18 cellular contexts compared by ENCODE assay signal in the genomic region with DNA sequence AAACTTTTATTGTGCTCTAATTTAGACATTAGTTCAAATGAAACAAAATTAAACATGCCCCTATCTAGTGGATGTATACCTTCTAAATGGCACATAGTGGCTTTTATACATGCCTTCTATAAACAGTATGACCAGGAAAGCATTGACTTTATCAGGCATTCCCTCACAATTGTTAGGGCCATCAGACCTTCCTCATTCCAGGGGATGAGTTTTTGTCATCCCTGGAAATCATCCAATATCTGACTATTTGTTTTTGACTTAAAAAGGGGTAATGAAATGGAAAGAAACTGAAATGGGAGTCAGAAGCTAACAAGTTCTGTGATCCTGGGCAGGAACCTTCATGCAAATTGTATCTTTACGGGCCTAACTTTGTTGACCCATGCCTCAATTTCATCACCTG. TPM values are rescaled to one million over a fixed set of nuclear protein-coding genes. Genes with fewer than 3 reads are reported as not detected.
DNase-seq lines count a peak whose midpoint lies in the region; ATAC-seq, FAIRE-seq and TF ChIP-seq lines count a peak whose summit lies in the region.
"Had no signal": no experiment of that assay in that cellular context is flagged by ENCODE, and none has a peak within 500 bp of the region (broad histone marks: within the 10 kb centered on the region; RNA-seq: fewer than 3 reads in every experiment).

No MANE protein-coding gene starts in this region.

- no peaks in the 10 kb centered on the region for H3K36me3 ChIP-seq in CD8-positive, alpha-beta memory T cell (ENCODE audit: insufficient read depth, low read length)
- H3K36me3 ChIP-seq in HepG2 (replicated peaks in 1 of 2; ENCODE audit: control insufficient read depth in 1 of 2, insufficient read depth in 2 of 2, low read length in 2 of 2) (no peaks in the 10 kb centered on the region), pancreas (no peaks in the 10 kb centered on the region)

- H3K27me3 ChIP-seq in CD8-positive, alpha-beta memory T cell (ENCODE audit: insufficient read depth, low read length, poor library complexity, severe bottlenecking): no peaks in the 10 kb centered on the region
- H3K27me3 ChIP-seq in HepG2 (ENCODE audit: control insufficient read depth in 1 of 2, insufficient read depth in 2 of 2, low read length in 2 of 2) (no peaks in the 10 kb centered on the region), pancreas (no peaks in the 10 kb centered on the region)

- H3K36me3 Mint-ChIP-seq in activated CD8-positive, alpha-beta T cell treated with anti-CD3 and anti-CD28 coated beads for 36 hours (ENCODE audit: low read depth): peaks cover 62% of the 10 kb centered on the region
- H3K36me3 Mint-ChIP-seq in activated CD8-positive, alpha-beta T cell treated with anti-CD3 and anti-CD28 coated beads, Interleukin-2, amount 10 ng/mL, durations not matched to agents 7 days and 5 days (ENCODE audit: low read depth): peaks cover 13% of the 10 kb centered on the region
- H3K36me3 Mint-ChIP-seq in CD8-positive, alpha-beta memory T cell: peaks cover 3 to 25% (median 6%) of the 10 kb centered on the region in 3 donors
- peaks cover 2% of the 10 kb centered on the region for H3K36me3 Mint-ChIP-seq in T-helper 17 cell (ENCODE audit: low read depth)

- no peak for TF ChIP-seq POLR2A in HepG2 (IDR thresholded peaks at IDR 0.05; ENCODE audit: insufficient read depth in 1 of 2, low read depth in 2 of 2, low read length in 2 of 2)

- no peak for DNase-seq in activated CD8-positive, alpha-beta T cell treated with anti-CD3 and anti-CD28 coated beads for 36 hours
- DNase-seq in activated CD8-positive, alpha-beta T cell treated with anti-CD3 and anti-CD28 coated beads, Interleukin-2, amount 10 ng/mL, durations not matched to agents 7 days and 5 days: no peak
- DNase-seq in CD8-positive, alpha-beta memory T cell: no peak
- DNase-seq in T-helper 17 cell (no peak), HepG2 (ENCODE audit: low spot score) (peak; percentile 32), pancreas (no peak)
- DNase-seq: DMS79 treated with DMSO at 0.1 percent for 48 hours, NCI-H1048, NCI-H146, NCI-H2029 treated with DMSO at 0.1 percent for 48 hours, NCI-H446 treated with DMSO at 0.1 percent for 48 hours, SHP77 had no signal

- peaks cover 45% of the 10 kb centered on the region for H3K4me1 Mint-ChIP-seq in activated CD8-positive, alpha-beta T cell treated with anti-CD3 and anti-CD28 coated beads for 36 hours (ENCODE audit: low read depth)
- peaks cover 11% of the 10 kb centered on the region for H3K4me1 Mint-ChIP-seq in activated CD8-positive, alpha-beta T cell treated with anti-CD3 and anti-CD28 coated beads, Interleukin-2, amount 10 ng/mL, durations not matched to agents 7 days and 5 days (ENCODE audit: low read depth)
- H3K4me1 Mint-ChIP-seq in CD8-positive, alpha-beta memory T cell: peaks cover 40 to 52% (median 48%) of the 10 kb centered on the region in 3 donors
- H3K4me1 Mint-ChIP-seq in T-helper 17 cell: peaks cover 24% of the 10 kb centered on the region
- H3K4me1 Mint-ChIP-seq: B cell had no signal

- no peaks in the 10 kb centered on the region for H4K20me1 ChIP-seq in HepG2 (ENCODE audit: insufficient read depth, low read length)

- in situ Hi-C loops in HepG2 (cut with HindIII; ENCODE audit: extremely low pct_ligation_motif_present, low pct_unique_long_range_greater_than_20kb): no loop called here

- TF ChIP-seq CTCF in activated CD8-positive, alpha-beta T cell treated with anti-CD3 and anti-CD28 coated beads for 36 hours (IDR thresholded peaks at IDR 0.05): no peak
- TF ChIP-seq CTCF in HepG2 (CRISPR knock-in tag; IDR thresholded peaks at IDR 0.05): no peak
- no peak for TF ChIP-seq CTCF in pancreas (IDR thresholded peaks at IDR 0.05)

- TF ChIP-seq EP300 in HepG2 (IDR thresholded peaks at IDR 0.05; ENCODE audit: low read depth in 2 of 2, low read length in 2 of 2) (no peak), HepG2 (CRISPR knock-in tag; IDR thresholded peaks at IDR 0.05; ENCODE audit: borderline replicate concordance) (no peak)

- CTCF ChIA-PET in activated CD8-positive, alpha-beta T cell treated with anti-CD3 and anti-CD28 coated beads for 36 hours (lab: Charles Lee): interaction anchor here (1.3 to 1.9 kb wide), 4 partner anchors 10 to 40 kb away, joined by 4 to 5 read pairs (median 4); no protein-coding TSS in a partner anchor
- CTCF ChIA-PET in activated CD8-positive, alpha-beta T cell treated with anti-CD3 and anti-CD28 coated beads, Interleukin-2, amount 10 ng/mL, durations not matched to agents 7 days and 5 days (lab: Charles Lee): interaction anchor here (0.8 to 1.4 kb wide), 4 partner anchors 17 to 72 kb away, joined by 3 to 4 read pairs (median 3); no protein-coding TSS in a partner anchor
- CTCF ChIA-PET in CD8-positive, alpha-beta memory T cell (lab: Charles Lee): interaction anchor here (0.8 kb wide), 1 partner anchor 28 kb away, joined by 3 read pairs; no protein-coding TSS in a partner anchor
- CTCF ChIA-PET in HepG2 (lab: Yijun Ruan, JAX; ENCODE audit: low intra/inter-chr PET ratio, low total read pairs): no interaction called here

- intact Hi-C loops in activated CD8-positive, alpha-beta T cell treated with anti-CD3 and anti-CD28 coated beads for 36 hours (cut with micrococcal nuclease): no loop called here
- intact Hi-C loops in HepG2 (cut with micrococcal nuclease; ENCODE audit: unreplicated experiment) (no loop called here), pancreas (cut with DNase I) (no loop called here)

- H3K9me3 ChIP-seq in CD8-positive, alpha-beta memory T cell (ENCODE audit: low read length): no peaks in the 10 kb centered on the region
- H3K9me3 ChIP-seq in T-helper 17 cell (ENCODE audit: control insufficient read depth, low read length, poor library complexity, severe bottlenecking) (no peaks in the 10 kb centered on the region), HepG2 (ENCODE audit: low read length) (no peaks in the 10 kb centered on the region), pancreas (no peaks in the 10 kb centered on the region)

- BruUV-seq in HepG2 (replicated peaks; lab: Mats Ljungman, UMichigan): no TSS peak

- no peak overlapping the region for H3K4me3 ChIP-seq in CD8-positive, alpha-beta memory T cell (ENCODE audit: low read length)
- no peak overlapping the region for H3K4me3 ChIP-seq in HepG2 (replicated peaks in 1 of 3; ENCODE audit: insufficient read depth in 1 of 3, low read depth in 2 of 3, low read length in 3 of 3)
- H3K4me3 ChIP-seq in pancreas: no peak overlapping the region
- H3K4me3 ChIP-seq: SK-N-MC had no signal

- WGBS in HepG2 (ENCODE audit: low lambda C conversion rate): 76% methylated on average over 1 of the region's 1 CpG
- WGBS in pancreas, 2 donors: 92 to 95% methylated on average over 1 of the region's 1 CpG

- H3K9ac ChIP-seq in HepG2 (ENCODE audit: insufficient read depth, low read depth, low read length): no peak overlapping the region
- H3K9ac ChIP-seq: KMS-11 had no signal

- H3K27me3 Mint-ChIP-seq in activated CD8-positive, alpha-beta T cell treated with anti-CD3 and anti-CD28 coated beads for 36 hours: no peaks in the 10 kb centered on the region
- H3K27me3 Mint-ChIP-seq in activated CD8-positive, alpha-beta T cell treated with anti-CD3 and anti-CD28 coated beads, Interleukin-2, amount 10 ng/mL, durations not matched to agents 7 days and 5 days (ENCODE audit: low read depth): no peaks in the 10 kb centered on the region
- H3K27me3 Mint-ChIP-seq in CD8-positive, alpha-beta memory T cell: no peaks in the 10 kb centered on the region
- no peaks in the 10 kb centered on the region for H3K27me3 Mint-ChIP-seq in T-helper 17 cell
- H3K27me3 Mint-ChIP-seq: B cell had no signal

- H3K79me2 ChIP-seq in HepG2 (ENCODE audit: insufficient read depth, low read length): no peaks in the 10 kb centered on the region

- TF ChIP-seq RAD21 in HepG2 (CRISPR knock-in tag; IDR thresholded peaks at IDR 0.05): no peak

- POLR2A ChIA-PET in activated CD8-positive, alpha-beta T cell treated with anti-CD3 and anti-CD28 coated beads for 36 hours (lab: Charles Lee): interaction anchor here (0.8 to 1.6 kb wide), 2 partner anchors 18 to 31 kb away, joined by 3 to 5 read pairs; no protein-coding TSS in a partner anchor
- POLR2A ChIA-PET in activated CD8-positive, alpha-beta T cell treated with anti-CD3 and anti-CD28 coated beads, Interleukin-2, amount 10 ng/mL, durations not matched to agents 7 days and 5 days (lab: Charles Lee): no interaction called here
- POLR2A ChIA-PET in CD8-positive, alpha-beta memory T cell (lab: Charles Lee): interaction anchor here (1.6 kb wide), 1 partner anchor 57 kb away, joined by 6 read pairs; no protein-coding TSS in a partner anchor
- POLR2A ChIA-PET in HepG2 (lab: Yijun Ruan, JAX): no interaction called here

- H3K27ac ChIP-seq in CD8-positive, alpha-beta memory T cell (ENCODE audit: low read depth, low read length): no peak overlapping the region
- H3K27ac ChIP-seq in HepG2 (ENCODE audit: extremely low read length, insufficient read depth, low read length) (no peak overlapping the region), pancreas (no peak overlapping the region)
- H3K27ac ChIP-seq: KMS-11, SK-N-MC had no signal

- H3K4me2 ChIP-seq in HepG2 (ENCODE audit: low read depth, low read length): no peak overlapping the region
- H3K4me2 ChIP-seq: KMS-11 had no signal

- H3K4me3 Mint-ChIP-seq in activated CD8-positive, alpha-beta T cell treated with anti-CD3 and anti-CD28 coated beads for 36 hours: no peak overlapping the region
- no peak overlapping the region for H3K4me3 Mint-ChIP-seq in activated CD8-positive, alpha-beta T cell treated with anti-CD3 and anti-CD28 coated beads, Interleukin-2, amount 10 ng/mL, durations not matched to agents 7 days and 5 days
- H3K4me3 Mint-ChIP-seq in CD8-positive, alpha-beta memory T cell: peak overlapping the region in 1 of 7 donors; percentile 16
- no peak overlapping the region for H3K4me3 Mint-ChIP-seq in T-helper 17 cell
- H3K4me3 Mint-ChIP-seq: B cell had no signal

- peaks cover 6% of the 10 kb centered on the region for H3K9me3 Mint-ChIP-seq in activated CD8-positive, alpha-beta T cell treated with anti-CD3 and anti-CD28 coated beads for 36 hours
- H3K9me3 Mint-ChIP-seq in activated CD8-positive, alpha-beta T cell treated with anti-CD3 and anti-CD28 coated beads, Interleukin-2, amount 10 ng/mL, durations not matched to agents 7 days and 5 days (ENCODE audit: insufficient read depth): no peaks in the 10 kb centered on the region
- H3K9me3 Mint-ChIP-seq in CD8-positive, alpha-beta memory T cell: no peaks in the 10 kb centered on the region

- H3K4me1 ChIP-seq in CD8-positive, alpha-beta memory T cell (ENCODE audit: insufficient read depth, low read length): peaks cover 22% of the 10 kb centered on the region
- H3K4me1 ChIP-seq in HepG2 (ENCODE audit: insufficient read depth, low read length): peaks cover 40% of the 10 kb centered on the region
- H3K4me1 ChIP-seq in pancreas: no peaks in the 10 kb centered on the region

- no peak for ATAC-seq in activated CD8-positive, alpha-beta T cell treated with anti-CD3 and anti-CD28 coated beads for 36 hours
- no peak for ATAC-seq in activated CD8-positive, alpha-beta T cell treated with anti-CD3 and anti-CD28 coated beads, Interleukin-2, amount 10 ng/mL, durations not matched to agents 7 days and 5 days
- ATAC-seq in T-helper 17 cell (no peak), HepG2 (no peak), GM21825 (IDR thresholded peaks at IDR 0.05; ENCODE audit: unreplicated experiment) (no peak), HG02840 (IDR thresholded peaks at IDR 0.05; ENCODE audit: low FRiP score, unreplicated experiment) (no peak), pancreas (no peak)

- FAIRE-seq in HepG2 (lab: Jason Lieb, UNC) (no peak), pancreas (lab: Jason Lieb, UNC) (no peak)

- no peak overlapping the region for H2AFZ ChIP-seq in HepG2 (ENCODE audit: low read length)

- peak overlapping the region; percentile 57 for H3K27ac Mint-ChIP-seq in activated CD8-positive, alpha-beta T cell treated with anti-CD3 and anti-CD28 coated beads for 36 hours
- H3K27ac Mint-ChIP-seq in activated CD8-positive, alpha-beta T cell treated with anti-CD3 and anti-CD28 coated beads, Interleukin-2, amount 10 ng/mL, durations not matched to agents 7 days and 5 days: no peak overlapping the region
- H3K27ac Mint-ChIP-seq in CD8-positive, alpha-beta memory T cell: peak overlapping the region; percentile 64 to 84 (median 76)
- peak overlapping the region; percentile 93 for H3K27ac Mint-ChIP-seq in T-helper 17 cell
- H3K27ac Mint-ChIP-seq: B cell had no signal

RNA-seq across cellular contexts. Expression of a gene that starts 58.0 kb away (rescaled TPM):
- 100 to 1,000 TPM; 103 to 107 TPM for total RNA-seq in activated CD8-positive, alpha-beta T cell treated with anti-CD3 and anti-CD28 coated beads for 36 hours
- 10 to 100 TPM; 62.4 to 64.8 TPM for total RNA-seq in activated CD8-positive, alpha-beta T cell treated with anti-CD3 and anti-CD28 coated beads, Interleukin-2, amount 10 ng/mL, durations not matched to agents 7 days and 5 days
- 100 to 1,000 TPM; 106 to 109 TPM for total RNA-seq in CD8-positive, alpha-beta memory T cell
- polyA plus RNA-seq in CD8-positive, alpha-beta memory T cell: 7.4 TPM
- 100 to 1,000 TPM; 135 to 146 TPM for total RNA-seq in T-helper 17 cell
- total RNA-seq in HepG2 (2016; rRNA removed; fragmentation: Illumina TruSeq; extraction: Trizol): 7.8 and 9.7 TPM in 2 replicates
- total RNA-seq in HepG2 (2016; cell fraction: cytosol; rRNA removed; fragmentation: Illumina TruSeq; extraction: Trizol; ENCODE audit: low read depth): 2.0 and 2.4 TPM in 2 replicates
- total RNA-seq in HepG2 (2016; cell fraction: insoluble cytoplasmic fraction; rRNA removed; fragmentation: Illumina TruSeq; extraction: Trizol): 5.5 and 8.1 TPM in 2 replicates
- total RNA-seq in HepG2 (2016; cell fraction: membrane; rRNA removed; fragmentation: Illumina TruSeq; extraction: Trizol): 4.5 and 5.8 TPM in 2 replicates
- 11.3 TPM in 2 replicates for total RNA-seq in HepG2 (2016; cell fraction: nucleus; rRNA removed; fragmentation: Illumina TruSeq; extraction: Trizol)
- polyA plus RNA-seq in HepG2 (2011; rRNA removed): 3.6 and 5.4 TPM in 2 replicates
- polyA plus RNA-seq in HepG2 (2011; cell fraction: cytosol; rRNA removed): 2.9 and 4.3 TPM in 2 replicates
- 11.5 and 12.3 TPM in 2 replicates for polyA plus RNA-seq in HepG2 (2011; cell fraction: nucleus; rRNA removed)
- 0.90 and 2.5 TPM in 2 replicates for polyA plus RNA-seq in HepG2 (2012)
- 1.7 and 1.9 TPM in 2 replicates for polyA plus RNA-seq in HepG2 (2016; cell fraction: cytosol; fragmentation: Illumina TruSeq; extraction: Trizol; ENCODE audit: low read depth)
- polyA plus RNA-seq in HepG2 (2016; cell fraction: insoluble cytoplasmic fraction; fragmentation: Illumina TruSeq; extraction: Trizol; ENCODE audit: low read depth): 7.0 and 7.5 TPM in 2 replicates
- polyA plus RNA-seq in HepG2 (2016; cell fraction: membrane; fragmentation: Illumina TruSeq; extraction: Trizol; ENCODE audit: low read depth): 4.2 and 5.0 TPM in 2 replicates
- polyA plus RNA-seq in HepG2 (2016; cell fraction: nucleus; fragmentation: Illumina TruSeq; extraction: Trizol; ENCODE audit: insufficient read depth, low read depth): 16.4 and 16.8 TPM in 2 replicates
- polyA minus RNA-seq in HepG2 (2011; rRNA and poly(A)+ RNA removed; ENCODE audit: low replicate concordance): 3.1 and 11.3 TPM in 2 replicates
- polyA minus RNA-seq in HepG2 (2011; cell fraction: cytosol; rRNA and poly(A)+ RNA removed): 2.3 and 2.5 TPM in 2 replicates
- polyA minus RNA-seq in HepG2 (2011; cell fraction: nucleus; rRNA and poly(A)+ RNA removed): 3.5 and 3.7 TPM in 2 replicates
- 1 to 10 TPM; 2.0 to 8.0 (median 5.9) TPM for total RNA-seq in pancreas
- 10 to 100 TPM; 19.2 to 23.0 TPM for polyA plus RNA-seq in pancreas
- total RNA-seq: RPMI7951 had no signal

Comparison
In these comparisons a context has a peak if more than half of its experiments do, and no peak if none do; other contexts are left out.
1. POLR2A ChIA-PET loops: an anchor here in activated CD8-positive, alpha-beta T cell treated with anti-CD3 and anti-CD28 coated beads for 36 hours (0.8 to 1.6 kb wide) and CD8-positive, alpha-beta memory T cell (1.6 kb wide); none called in activated CD8-positive, alpha-beta T cell treated with anti-CD3 and anti-CD28 coated beads, Interleukin-2, amount 10 ng/mL, durations not matched to agents 7 days and 5 days and HepG2.